22 cellular contexts compared by ENCODE assay signal in genomic region chr4:114921191-114921590, GRCh38.
DNase-seq lines count a peak whose midpoint lies in the region; ATAC-seq, FAIRE-seq and TF ChIP-seq lines count a peak whose summit lies in the region.
"Had no signal": no experiment of that assay in that cellular context is flagged by ENCODE, and none has a peak within 500 bp of the region (broad histone marks: within the 10 kb centered on the region; RNA-seq: fewer than 3 reads in every experiment).

No MANE protein-coding gene starts in this region.

- H3K4me3 ChIP-seq in GM23338 (no peak overlapping the region), HUES6 (ENCODE audit: low read depth, low read length) (no peak overlapping the region), astrocyte (ENCODE audit: insufficient read depth, low read depth, low read length) (no peak overlapping the region), Peyer's patch (no peak overlapping the region)
- H3K4me3 ChIP-seq: BLaER1, GM23248 had no signal

- H3K27ac Mint-ChIP-seq in GM23338 (no peak overlapping the region), astrocyte (ENCODE audit: unreplicated experiment) (no peak overlapping the region)
- H3K27ac Mint-ChIP-seq: B cell; CD4-positive, alpha-beta memory T cell had no signal

- no peak for TF ChIP-seq POLR2A in Peyer's patch (IDR thresholded peaks at IDR 0.05)

- no peak overlapping the region for H2AFZ ChIP-seq in GM23338
- no peak overlapping the region for H2AFZ ChIP-seq in astrocyte (ENCODE audit: low read depth, low read length)
- H2AFZ ChIP-seq: GM23248 had no signal

- no peaks in the 10 kb centered on the region for H4K20me1 ChIP-seq in GM23338 (replicated peaks; ENCODE audit: insufficient read depth)
- no peaks in the 10 kb centered on the region for H4K20me1 ChIP-seq in astrocyte (ENCODE audit: insufficient read depth, low read length)
- H4K20me1 ChIP-seq: BLaER1 had no signal

- H3K4me2 ChIP-seq in GM23338 (0 out of 2 replicates have a peak overlapping the region, but pooled peaks have one; percentile 1), astrocyte (ENCODE audit: low read length) (no peak overlapping the region)
- H3K4me2 ChIP-seq: BLaER1 had no signal

- H3K4me1 ChIP-seq in GM23338 (ENCODE audit: insufficient read depth) (peaks cover 34% of the 10 kb centered on the region), HUES6 (ENCODE audit: control insufficient read depth, insufficient read depth, low read length) (peaks cover 34% of the 10 kb centered on the region), astrocyte (ENCODE audit: insufficient read depth, low read length) (peaks cover 5% of the 10 kb centered on the region), Peyer's patch (no peaks in the 10 kb centered on the region)

- H3K4me3 Mint-ChIP-seq in GM23338 (no peak overlapping the region), astrocyte (ENCODE audit: unreplicated experiment) (no peak overlapping the region)
- H3K4me3 Mint-ChIP-seq: B cell; CD4-positive, alpha-beta memory T cell; H9 had no signal

- DNase-seq in GM23338 (ENCODE audit: low spot score) (no peak), NCI-H2227 (lab: John Stamatoyannopoulos, UW; ENCODE audit: unreplicated experiment) (peak; percentile 4), astrocyte (ENCODE audit: low read depth) (no peak), epidermal melanocyte (ENCODE audit: insufficient read length, low spot score) (no peak), Peyer's patch (no peak), iPS-NIHi11 (ENCODE audit: low spot score) (no peak)
- DNase-seq: Calu3; CD4-positive, alpha-beta memory T cell; COR-L47; DMS79 treated with DMSO at 0.1 percent for 48 hours; GF-D8; GM23248 had no signal

- H3K9me3 Mint-ChIP-seq in GM23338 (no peaks in the 10 kb centered on the region), astrocyte (ENCODE audit: unreplicated experiment) (no peaks in the 10 kb centered on the region)

- H3K27ac ChIP-seq in GM23338 (ENCODE audit: low read depth) (no peak overlapping the region), HUES6 (ENCODE audit: low read depth, low read length) (0 out of 2 replicates have a peak overlapping the region, but pooled peaks have one; percentile 54), astrocyte (ENCODE audit: low read depth, low read length) (no peak overlapping the region), Peyer's patch (no peak overlapping the region)
- H3K27ac ChIP-seq: 22Rv1, BLaER1, GM23248 had no signal

- H3K27me3 Mint-ChIP-seq in GM23338 (ENCODE audit: insufficient read depth, low read depth, poor library complexity) (no peaks in the 10 kb centered on the region), astrocyte (ENCODE audit: low read depth, unreplicated experiment) (no peaks in the 10 kb centered on the region)
- H3K27me3 Mint-ChIP-seq: B cell; CD4-positive, alpha-beta memory T cell had no signal

- no peaks in the 10 kb centered on the region for H3F3A ChIP-seq in GM23338 (replicated peaks; ENCODE audit: low read depth)

- H3K4me1 Mint-ChIP-seq in GM23338 (peaks cover 41% of the 10 kb centered on the region), astrocyte (ENCODE audit: low read depth, unreplicated experiment) (no peaks in the 10 kb centered on the region)
- H3K4me1 Mint-ChIP-seq: B cell; CD4-positive, alpha-beta memory T cell had no signal

- no peaks in the 10 kb centered on the region for H3K79me2 ChIP-seq in GM23338 (replicated peaks; ENCODE audit: insufficient read depth)
- H3K79me2 ChIP-seq in astrocyte (ENCODE audit: insufficient read depth, low read length): no peaks in the 10 kb centered on the region

- H3K27me3 ChIP-seq in GM23338 (ENCODE audit: insufficient read depth) (no peaks in the 10 kb centered on the region), HUES6 (ENCODE audit: control insufficient read depth, insufficient read depth, low read length) (no peaks in the 10 kb centered on the region), astrocyte (ENCODE audit: insufficient read depth, low read length) (no peaks in the 10 kb centered on the region), Peyer's patch (no peaks in the 10 kb centered on the region)
- H3K27me3 ChIP-seq: BLaER1 had no signal

- no peaks in the 10 kb centered on the region for H3K36me3 Mint-ChIP-seq in GM23338 (ENCODE audit: low read depth)
- no peaks in the 10 kb centered on the region for H3K36me3 Mint-ChIP-seq in astrocyte (ENCODE audit: low read depth, unreplicated experiment)
- H3K36me3 Mint-ChIP-seq: CD4-positive, alpha-beta memory T cell had no signal

- H3K9me3 ChIP-seq in HUES6 (ENCODE audit: control insufficient read depth, insufficient read depth, low read depth, low read length) (no peaks in the 10 kb centered on the region), astrocyte (ENCODE audit: insufficient read depth, low read depth, low read length) (no peaks in the 10 kb centered on the region), Peyer's patch (no peaks in the 10 kb centered on the region)
- H3K9me3 ChIP-seq: BLaER1 had no signal

- peak; percentile 23 for FAIRE-seq in astrocyte (lab: Jason Lieb, UNC)
- FAIRE-seq: A204.1, GM12891, GM18507 had no signal

- ATAC-seq in GM23338: no peak
- no peak for ATAC-seq in GM21360 (IDR thresholded peaks at IDR 0.05; ENCODE audit: unreplicated experiment)
- ATAC-seq: HCT116 had no signal

- TF ChIP-seq CTCF in GM23338 (conservative IDR thresholded peaks at IDR 0.05; ENCODE audit: low read depth in 2 of 2): no peak
- no peak for TF ChIP-seq CTCF in astrocyte (IDR thresholded peaks at IDR 0.05; ENCODE audit: insufficient read depth, low read depth, low read length)
- no peak for TF ChIP-seq CTCF in Peyer's patch (IDR thresholded peaks at IDR 0.05)

- no peaks in the 10 kb centered on the region for H3K9me2 ChIP-seq in GM23338 (ENCODE audit: insufficient read depth)

- H3K9ac ChIP-seq in HUES6 (ENCODE audit: low read length): no peak overlapping the region
- no peak overlapping the region for H3K9ac ChIP-seq in astrocyte (ENCODE audit: low read length)
- H3K9ac ChIP-seq: BLaER1, GM23248 had no signal

- H3K36me3 ChIP-seq in GM23338 (ENCODE audit: insufficient read depth) (no peaks in the 10 kb centered on the region), HUES6 (ENCODE audit: control insufficient read depth, insufficient read depth, low read length) (no peaks in the 10 kb centered on the region), astrocyte (ENCODE audit: insufficient read depth, low read length) (no peaks in the 10 kb centered on the region), Peyer's patch (no peaks in the 10 kb centered on the region)
- H3K36me3 ChIP-seq: BLaER1 had no signal

TF ChIP-seq in GM23338, 12 proteins besides CTCF, POLR2A, EP300 and RAD21 (continues in another document):
- TF ChIP-seq EZH2phosphoT487 (IDR thresholded peaks at IDR 0.05; ENCODE audit: unreplicated experiment): no peak
- TF ChIP-seq STAT1 (IDR thresholded peaks at IDR 0.05; ENCODE audit: unreplicated experiment): no peak
- TF ChIP-seq, protein P1, sequence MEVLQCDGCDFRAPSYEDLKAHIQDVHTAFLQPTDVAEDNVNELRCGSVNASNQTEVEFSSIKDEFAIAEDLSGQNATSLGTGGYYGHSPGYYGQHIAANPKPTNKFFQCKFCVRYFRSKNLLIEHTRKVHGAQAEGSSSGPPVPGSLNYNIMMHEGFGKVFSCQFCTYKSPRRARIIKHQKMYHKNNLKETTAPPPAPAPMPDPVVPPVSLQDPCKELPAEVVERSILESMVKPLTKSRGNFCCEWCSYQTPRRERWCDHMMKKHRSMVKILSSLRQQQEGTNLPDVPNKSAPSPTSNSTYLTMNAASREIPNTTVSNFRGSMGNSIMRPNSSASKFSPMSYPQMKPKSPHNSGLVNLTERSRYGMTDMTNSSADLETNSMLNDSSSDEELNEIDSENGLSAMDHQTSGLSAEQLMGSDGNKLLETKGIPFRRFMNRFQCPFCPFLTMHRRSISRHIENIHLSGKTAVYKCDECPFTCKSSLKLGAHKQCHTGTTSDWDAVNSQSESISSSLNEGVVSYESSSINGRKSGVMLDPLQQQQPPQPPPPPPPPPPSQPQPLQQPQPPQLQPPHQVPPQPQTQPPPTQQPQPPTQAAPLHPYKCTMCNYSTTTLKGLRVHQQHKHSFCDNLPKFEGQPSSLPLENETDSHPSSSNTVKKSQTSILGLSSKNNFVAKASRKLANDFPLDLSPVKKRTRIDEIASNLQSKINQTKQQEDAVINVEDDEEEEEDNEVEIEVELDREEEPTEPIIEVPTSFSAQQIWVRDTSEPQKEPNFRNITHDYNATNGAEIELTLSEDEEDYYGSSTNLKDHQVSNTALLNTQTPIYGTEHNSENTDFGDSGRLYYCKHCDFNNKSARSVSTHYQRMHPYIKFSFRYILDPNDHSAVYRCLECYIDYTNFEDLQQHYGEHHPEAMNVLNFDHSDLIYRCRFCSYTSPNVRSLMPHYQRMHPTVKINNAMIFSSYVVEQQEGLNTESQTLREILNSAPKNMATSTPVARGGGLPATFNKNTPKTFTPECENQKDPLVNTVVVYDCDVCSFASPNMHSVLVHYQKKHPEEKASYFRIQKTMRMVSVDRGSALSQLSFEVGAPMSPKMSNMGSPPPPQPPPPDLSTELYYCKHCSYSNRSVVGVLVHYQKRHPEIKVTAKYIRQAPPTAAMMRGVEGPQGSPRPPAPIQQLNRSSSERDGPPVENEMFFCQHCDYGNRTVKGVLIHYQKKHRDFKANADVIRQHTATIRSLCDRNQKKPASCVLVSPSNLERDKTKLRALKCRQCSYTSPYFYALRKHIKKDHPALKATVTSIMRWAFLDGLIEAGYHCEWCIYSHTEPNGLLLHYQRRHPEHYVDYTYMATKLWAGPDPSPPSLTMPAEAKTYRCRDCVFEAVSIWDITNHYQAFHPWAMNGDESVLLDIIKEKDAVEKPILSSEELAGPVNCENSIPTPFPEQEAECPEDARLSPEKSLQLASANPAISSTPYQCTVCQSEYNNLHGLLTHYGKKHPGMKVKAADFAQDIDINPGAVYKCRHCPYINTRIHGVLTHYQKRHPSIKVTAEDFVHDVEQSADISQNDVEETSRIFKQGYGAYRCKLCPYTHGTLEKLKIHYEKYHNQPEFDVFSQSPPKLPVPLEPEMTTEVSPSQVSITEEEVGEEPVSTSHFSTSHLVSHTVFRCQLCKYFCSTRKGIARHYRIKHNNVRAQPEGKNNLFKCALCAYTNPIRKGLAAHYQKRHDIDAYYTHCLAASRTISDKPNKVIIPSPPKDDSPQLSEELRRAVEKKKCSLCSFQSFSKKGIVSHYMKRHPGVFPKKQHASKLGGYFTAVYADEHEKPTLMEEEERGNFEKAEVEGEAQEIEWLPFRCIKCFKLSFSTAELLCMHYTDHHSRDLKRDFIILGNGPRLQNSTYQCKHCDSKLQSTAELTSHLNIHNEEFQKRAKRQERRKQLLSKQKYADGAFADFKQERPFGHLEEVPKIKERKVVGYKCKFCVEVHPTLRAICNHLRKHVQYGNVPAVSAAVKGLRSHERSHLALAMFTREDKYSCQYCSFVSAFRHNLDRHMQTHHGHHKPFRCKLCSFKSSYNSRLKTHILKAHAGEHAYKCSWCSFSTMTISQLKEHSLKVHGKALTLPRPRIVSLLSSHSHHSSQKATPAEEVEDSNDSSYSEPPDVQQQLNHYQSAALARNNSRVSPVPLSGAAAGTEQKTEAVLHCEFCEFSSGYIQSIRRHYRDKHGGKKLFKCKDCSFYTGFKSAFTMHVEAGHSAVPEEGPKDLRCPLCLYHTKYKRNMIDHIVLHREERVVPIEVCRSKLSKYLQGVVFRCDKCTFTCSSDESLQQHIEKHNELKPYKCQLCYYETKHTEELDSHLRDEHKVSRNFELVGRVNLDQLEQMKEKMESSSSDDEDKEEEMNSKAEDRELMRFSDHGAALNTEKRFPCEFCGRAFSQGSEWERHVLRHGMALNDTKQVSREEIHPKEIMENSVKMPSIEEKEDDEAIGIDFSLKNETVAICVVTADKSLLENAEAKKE (CRISPR knock-in tag; IDR thresholded peaks at IDR 0.05): no peak
